2 cellular contexts compared by ENCODE assay signal in genomic region chr1:164823486-164824279, GRCh38.
TF ChIP-seq lines count a peak whose summit lies in the region.

No MANE protein-coding gene starts in this region.

TF ChIP-seq in liver, 16 proteins besides CTCF, POLR2A, EP300 and RAD21 (continued from another document):
- TF ChIP-seq REST (IDR thresholded peaks at IDR 0.05): no peak

TF ChIP-seq in HepG2, 621 proteins besides CTCF, POLR2A, EP300 and RAD21 (continued from another document):
- TF ChIP-seq ZNF646 (CRISPR knock-in tag; IDR thresholded peaks at IDR 0.05) (no peak), ZNF432 (CRISPR knock-in tag; IDR thresholded peaks at IDR 0.05; ENCODE audit: borderline replicate concordance) (no peak), ZHX1 (CRISPR knock-in tag; IDR thresholded peaks at IDR 0.05; ENCODE audit: low read depth) (no peak), LBX2 (CRISPR knock-in tag; IDR thresholded peaks at IDR 0.05; ENCODE audit: borderline replicate concordance) (no peak), PAXIP1 (CRISPR knock-in tag; conservative IDR thresholded peaks at IDR 0.05) (no peak), SMARCE1 (IDR thresholded peaks at IDR 0.05; ENCODE audit: borderline replicate concordance) (no peak), HNF4G (IDR thresholded peaks at IDR 0.05; ENCODE audit: borderline replicate concordance, low read depth, low read length) (no peak), HNF4G (CRISPR knock-in tag; IDR thresholded peaks at IDR 0.05; ENCODE audit: borderline replicate concordance, low read depth) (no peak), ZSCAN20 (CRISPR knock-in tag; IDR thresholded peaks at IDR 0.05; ENCODE audit: borderline replicate concordance) (no peak)
